In genomic region chr2:20330202-20330601, GRCh38 we compare ENCODE assay signal across 1 cellular context.
TF ChIP-seq lines count a peak whose summit lies in the region.

No MANE protein-coding gene starts in this region.

TF ChIP-seq in GM12878, 131 proteins besides CTCF, POLR2A, EP300 and RAD21 (continued from another document):
- TF ChIP-seq SPI1 (IDR thresholded peaks at IDR 0.05; ENCODE audit: borderline replicate concordance, insufficient read depth, low read depth, low read length), result peak; percentile 73; the same call in 1 of the 2 replicates
- no peak for TF ChIP-seq MTA2 (IDR thresholded peaks at IDR 0.05; ENCODE audit: low read depth)
- TF ChIP-seq ZNF207 (IDR thresholded peaks at IDR 0.05; ENCODE audit: borderline replicate concordance), result no peak
- TF ChIP-seq POU2F2 (IDR thresholded peaks at IDR 0.05; ENCODE audit: borderline replicate concordance, low read depth, low read length), result peak; percentile 13; the same call in 1 of the 3 replicates
- TF ChIP-seq KDM1A (IDR thresholded peaks at IDR 0.05; ENCODE audit: borderline replicate concordance), result no peak
- TF ChIP-seq CBFB (IDR thresholded peaks at IDR 0.05; ENCODE audit: low read depth), result no peak
- TF ChIP-seq RELA (IDR thresholded peaks at IDR 0.05; ENCODE audit: borderline replicate concordance, partially characterized antibody), result no peak
- TF ChIP-seq NR2C1 (IDR thresholded peaks at IDR 0.05), result no peak
- TF ChIP-seq PKNOX1 (IDR thresholded peaks at IDR 0.05), result peak; percentile 39; the same call in 1 of the 2 replicates
- TF ChIP-seq ZNF384 (IDR thresholded peaks at IDR 0.05; ENCODE audit: borderline replicate concordance, low read depth, low read length), result no peak
- TF ChIP-seq BMI1 (IDR thresholded peaks at IDR 0.05; ENCODE audit: borderline replicate concordance), result 0 out of 2 replicates have a peak, but pooled peaks have one; percentile 27
- TF ChIP-seq RUNX3 (IDR thresholded peaks at IDR 0.05; ENCODE audit: low read length), result no peak
- TF ChIP-seq ZNF622 (IDR thresholded peaks at IDR 0.05), result no peak
- TF ChIP-seq FOS (IDR thresholded peaks at IDR 0.05; ENCODE audit: borderline replicate concordance, extremely low read depth, insufficient read length), result no peak
